Comparison of ENCODE assay signal across 14 cellular contexts in genomic region chr6:3413612-3414011, GRCh38. TPM values are rescaled to one million over a fixed set of nuclear protein-coding genes. Genes with fewer than 3 reads are reported as not detected.
DNase-seq lines count a peak whose midpoint lies in the region; ATAC-seq and TF ChIP-seq lines count a peak whose summit lies in the region.
"Had no signal": no experiment of that assay in that cellular context is flagged by ENCODE, and none has a peak within 500 bp of the region (broad histone marks: within the 10 kb centered on the region; RNA-seq: fewer than 3 reads in every experiment).

No MANE protein-coding gene starts in this region.

- WGBS in hepatocyte (ENCODE audit: low lambda C conversion rate, missing lambda C conversion rate), result 92% methylated on average over 3 of the region's 3 CpGs
- WGBS in spleen, 5 donors, result 74 to 93% (median 83%) methylated on average over 3 of the region's 3 CpGs
- 98% methylated on average over 3 of the region's 3 CpGs for WGBS in smooth muscle cell (ENCODE audit: low lambda C conversion rate)

- H3K36me3 Mint-ChIP-seq in GM23338 (ENCODE audit: low read depth) (peaks cover 53% of the 10 kb centered on the region), endothelial cell (ENCODE audit: low read depth, unreplicated experiment) (peaks cover 42% of the 10 kb centered on the region)

- H3K4me1 ChIP-seq in GM23338 (ENCODE audit: insufficient read depth) (peaks cover 73% of the 10 kb centered on the region), KMS-11 (ENCODE audit: low read depth, poor library complexity, severe bottlenecking) (peaks cover 63% of the 10 kb centered on the region), hepatocyte (ENCODE audit: insufficient read depth) (peaks cover 28% of the 10 kb centered on the region), spleen (peaks cover 0 to 17% (median 0%) of the 10 kb centered on the region in 6 donors), smooth muscle cell (ENCODE audit: low read depth) (peaks cover 8% of the 10 kb centered on the region)
- H3K4me1 ChIP-seq: HAP-1 had no signal

- H3K27ac ChIP-seq in GM23338 (ENCODE audit: low read depth), result peak overlapping the region; percentile 75
- peak overlapping the region; percentile 61 for H3K27ac ChIP-seq in KMS-11
- H3K27ac ChIP-seq in hepatocyte, result peak overlapping the region; percentile 40
- H3K27ac ChIP-seq in spleen, result peak overlapping the region in 5 of 8 donors; percentile 16 to 52 (median 48)
- H3K27ac ChIP-seq in smooth muscle cell (ENCODE audit: low read depth), result no peak overlapping the region
- H3K27ac ChIP-seq: C4-2B had no signal

- H4K20me1 ChIP-seq in GM23338 (replicated peaks; ENCODE audit: insufficient read depth) (no peaks in the 10 kb centered on the region), KMS-11 (ENCODE audit: insufficient read depth) (no peaks in the 10 kb centered on the region), hepatocyte (ENCODE audit: insufficient read depth, poor library complexity, severe bottlenecking) (no peaks in the 10 kb centered on the region), smooth muscle cell (ENCODE audit: low read depth) (no peaks in the 10 kb centered on the region)

- H3K79me2 ChIP-seq in GM23338 (replicated peaks; ENCODE audit: insufficient read depth) (peaks cover 45% of the 10 kb centered on the region), KMS-11 (ENCODE audit: insufficient read depth, low read depth) (no peaks in the 10 kb centered on the region), hepatocyte (peaks cover 31% of the 10 kb centered on the region), smooth muscle cell (ENCODE audit: low read depth) (no peaks in the 10 kb centered on the region)

- H3K4me3 ChIP-seq in GM23338, result no peak overlapping the region
- no peak overlapping the region for H3K4me3 ChIP-seq in KMS-11 (IDR thresholded peaks at IDR 0.05; ENCODE audit: insufficient read depth, low read depth, low read length)
- H3K4me3 ChIP-seq in hepatocyte, result no peak overlapping the region
- no peak overlapping the region for H3K4me3 ChIP-seq in spleen
- H3K4me3 ChIP-seq in smooth muscle cell, result no peak overlapping the region
- H3K4me3 ChIP-seq: HAP-1, K562 had no signal

- H2AFZ ChIP-seq in GM23338, result no peak overlapping the region
- no peak overlapping the region for H2AFZ ChIP-seq in KMS-11 (ENCODE audit: low read depth)
- no peak overlapping the region for H2AFZ ChIP-seq in hepatocyte
- H2AFZ ChIP-seq in smooth muscle cell (ENCODE audit: low read depth), result no peak overlapping the region

- H3K27ac Mint-ChIP-seq in GM23338, result peak overlapping the region; percentile 63
- no peak overlapping the region for H3K27ac Mint-ChIP-seq in endothelial cell (ENCODE audit: unreplicated experiment)

- no peak for TF ChIP-seq POLR2A in spleen (IDR thresholded peaks at IDR 0.05)

- H3K9me3 Mint-ChIP-seq in GM23338 (peaks cover 5% of the 10 kb centered on the region; the same call in 2 of the 3 replicates), endothelial cell (ENCODE audit: unreplicated experiment) (no peaks in the 10 kb centered on the region)
- H3K9me3 Mint-ChIP-seq: CD4-positive, alpha-beta T cell had no signal

- no peak for ATAC-seq in GM23338
- ATAC-seq: K562 had no signal

- H3K27me3 ChIP-seq in GM23338 (ENCODE audit: insufficient read depth) (no peaks in the 10 kb centered on the region), KMS-11 (ENCODE audit: insufficient read depth, low read depth) (no peaks in the 10 kb centered on the region), hepatocyte (no peaks in the 10 kb centered on the region), spleen (replicated peaks in 1 of 7) (peaks cover 0 to 8% (median 0%) of the 10 kb centered on the region in 7 donors), smooth muscle cell (ENCODE audit: low read depth) (no peaks in the 10 kb centered on the region)

- TF ChIP-seq CTCF in GM23338 (conservative IDR thresholded peaks at IDR 0.05; ENCODE audit: low read depth in 2 of 2) (no peak), KMS-11 (conservative IDR thresholded peaks at IDR 0.05; ENCODE audit: low read depth, low read length) (no peak), hepatocyte (IDR thresholded peaks at IDR 0.05; ENCODE audit: poor library complexity) (no peak), spleen (IDR thresholded peaks at IDR 0.05 in 8 of 11, conservative IDR thresholded peaks at IDR 0.05 in 3 of 11) (no peak), smooth muscle cell (IDR thresholded peaks at IDR 0.05; ENCODE audit: borderline replicate concordance, insufficient read depth, poor library complexity, severe bottlenecking) (no peak), GM13976 (IDR thresholded peaks at IDR 0.05; ENCODE audit: borderline replicate concordance, control extremely low read depth, extremely low read depth, insufficient read depth, missing control alignments) (no peak), endothelial cell (IDR thresholded peaks at IDR 0.05; ENCODE audit: unreplicated experiment) (no peak)

- DNase-seq in GM23338 (ENCODE audit: low spot score) (no peak), hepatocyte (ENCODE audit: low spot score) (no peak), spleen (no peak), smooth muscle cell (lab: John Stamatoyannopoulos, UW; ENCODE audit: unreplicated experiment) (no peak), GM13976 (ENCODE audit: low spot score) (no peak), endothelial cell (ENCODE audit: low spot score) (no peak)
- DNase-seq: AML-193; Caco-2; CD4-positive, alpha-beta T cell; IMR-90 had no signal

- H3K9me3 ChIP-seq in hepatocyte (ENCODE audit: low read depth), result no peaks in the 10 kb centered on the region
- H3K9me3 ChIP-seq in spleen, result peaks cover 0 to 6% (median 0%) of the 10 kb centered on the region in 8 donors
- no peaks in the 10 kb centered on the region for H3K9me3 ChIP-seq in smooth muscle cell (replicated peaks; ENCODE audit: low read depth)
- H3K9me3 ChIP-seq: Caco-2, HAP-1 had no signal

- H3K4me3 Mint-ChIP-seq in GM23338 (no peak overlapping the region), endothelial cell (ENCODE audit: unreplicated experiment) (no peak overlapping the region)
- H3K4me3 Mint-ChIP-seq: CD4-positive, alpha-beta T cell had no signal

- in situ Hi-C loops in GM13976 (cut with MboI; ENCODE audit: low sequenced_read_pairs, unreplicated experiment), result loop anchor here (10.0 kb wide), 1 partner anchor 321 kb away; no protein-coding TSS in a partner anchor

- H3K9me2 ChIP-seq in GM23338 (ENCODE audit: insufficient read depth), result no peaks in the 10 kb centered on the region
- H3K9me2 ChIP-seq in hepatocyte (replicated peaks; ENCODE audit: insufficient read depth), result no peaks in the 10 kb centered on the region

- H3K9ac ChIP-seq in KMS-11 (peak overlapping the region; percentile 16; the same call in 1 of the 2 replicates), smooth muscle cell (ENCODE audit: low read depth) (no peak overlapping the region)

- H3K4me1 Mint-ChIP-seq in GM23338 (peaks cover 74% of the 10 kb centered on the region), endothelial cell (ENCODE audit: unreplicated experiment) (peaks cover 11% of the 10 kb centered on the region)

- H3K36me3 ChIP-seq in GM23338 (ENCODE audit: insufficient read depth) (0 out of 2 replicates have a peak, but pooled peaks cover 6% of the 10 kb centered on the region), KMS-11 (ENCODE audit: insufficient read depth) (no peaks in the 10 kb centered on the region), hepatocyte (replicated peaks; ENCODE audit: insufficient read depth, low read depth) (no peaks in the 10 kb centered on the region), spleen (no peaks in the 10 kb centered on the region), smooth muscle cell (ENCODE audit: low read depth) (no peaks in the 10 kb centered on the region)
- H3K36me3 ChIP-seq: HAP-1 had no signal

- H3K4me2 ChIP-seq in GM23338 (peak overlapping the region; percentile 64; the same call in 1 of the 2 replicates), KMS-11 (peak overlapping the region; percentile 86), hepatocyte (no peak overlapping the region), smooth muscle cell (no peak overlapping the region)

- H3K27me3 Mint-ChIP-seq in GM23338 (ENCODE audit: insufficient read depth, low read depth, poor library complexity), result peaks cover 12% of the 10 kb centered on the region
- H3K27me3 Mint-ChIP-seq in endothelial cell (ENCODE audit: unreplicated experiment), result no peaks in the 10 kb centered on the region
- H3K27me3 Mint-ChIP-seq: CD4-positive, alpha-beta T cell had no signal

- intact Hi-C loops in spleen (cut with DNase I; ENCODE audit: low total_unique reads), result no loop called here

- H3F3A ChIP-seq in GM23338 (replicated peaks; ENCODE audit: low read depth) (peaks cover 24% of the 10 kb centered on the region), smooth muscle cell (ENCODE audit: low read depth) (no peaks in the 10 kb centered on the region)

TF ChIP-seq in GM23338, 12 proteins besides CTCF, POLR2A, EP300 and RAD21:
- TF ChIP-seq ZNF331 (CRISPR knock-in tag; IDR thresholded peaks at IDR 0.05; ENCODE audit: low read depth), result no peak
- TF ChIP-seq ZNF114 (CRISPR knock-in tag; IDR thresholded peaks at IDR 0.05), result no peak

RNA-seq across cellular contexts. Expression of gene SLC22A23, which starts 43.2 kb away (rescaled TPM):
- total RNA-seq in GM23338 (2014; rRNA removed; shearing (Covaris generic)), result 38.3 TPM in 2 replicates
- polyA plus RNA-seq in GM23338 (2016; fragmentation: Nextera tagmentation; extraction: Ambion mirVana), result 6.1 and 7.0 TPM in 2 replicates
- total RNA-seq in hepatocyte, result 14.0 and 14.8 TPM in 2 replicates
- 13.1 and 14.3 TPM in 2 replicates for polyA plus RNA-seq in hepatocyte
- 10 to 100 TPM; 15.1 to 22.6 (median 20.2) TPM for total RNA-seq in spleen
- 1 to 10 TPM; 1.9 to 2.4 (median 2.0) TPM for polyA plus RNA-seq in spleen
- 3.6 and 3.8 TPM in 2 replicates for total RNA-seq in smooth muscle cell
- polyA plus RNA-seq in smooth muscle cell, result 1.6 and 2.7 TPM in 2 replicates
- total RNA-seq in endothelial cell (ENCODE audit: unreplicated experiment), result 72.7 TPM

Comparison
In these comparisons a context has a peak if more than half of its experiments do, and no peak if none do; other contexts are left out.
1. H3K4me2 ChIP-seq: peak in GM23338 (single experiment) and KMS-11 (single experiment); none in hepatocyte (single experiment) and smooth muscle cell (single experiment).